ENCODE assay signal across 14 cellular contexts in the genomic region with DNA sequence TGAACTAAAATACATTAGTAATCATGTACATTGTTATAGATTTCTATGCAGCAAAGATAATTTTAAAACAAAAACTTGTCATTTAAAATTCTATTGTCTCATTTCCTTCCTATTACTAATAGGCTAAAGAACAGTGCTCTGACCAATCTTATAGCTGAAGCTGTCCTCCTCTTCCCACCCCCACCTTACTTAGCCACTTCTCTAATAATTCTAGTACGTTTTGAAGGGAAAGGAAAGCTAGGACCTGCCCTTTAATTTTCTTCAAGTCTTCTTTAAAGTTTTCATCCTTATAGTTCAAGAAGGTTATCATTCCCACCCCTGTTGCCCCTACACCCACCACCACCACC.
DNase-seq lines count a peak whose midpoint lies in the region; ATAC-seq and TF ChIP-seq lines count a peak whose summit lies in the region.
"Had no signal": no experiment of that assay in that cellular context is flagged by ENCODE, and none has a peak within 500 bp of the region (broad histone marks: within the 10 kb centered on the region; RNA-seq: fewer than 3 reads in every experiment).

No MANE protein-coding gene starts in this region.

- H3K4me1 ChIP-seq in heart right ventricle (peaks cover 23 to 100% (median 98%) of the 10 kb centered on the region in 9 donors), upper lobe of right lung (peaks cover 90% of the 10 kb centered on the region)

- no peaks in the 10 kb centered on the region for H3K9me3 Mint-ChIP-seq in nephron progenitor cell
- H3K9me3 Mint-ChIP-seq: neural crest cell had no signal

- 18 to 26% methylated on average over 1 of the region's 1 CpG for WGBS in heart right ventricle, 2 donors

- intact Hi-C loops in heart right ventricle (cut with DNase I) (loop anchor here in 4 of 10 donors (2.0 to 5.0 kb wide), 4 partner anchors 23 to 40 kb away; no protein-coding TSS in a partner anchor), left ventricle myocardium superior (cut with micrococcal nuclease) (no loop called here), upper lobe of right lung (cut with DNase I) (no loop called here)

- peaks cover 3% of the 10 kb centered on the region for H3K27me3 Mint-ChIP-seq in nephron progenitor cell (ENCODE audit: low read depth, poor library complexity)

- H3K36me3 ChIP-seq in heart right ventricle (peaks cover 0 to 1% (median 0%) of the 10 kb centered on the region in 9 donors), upper lobe of right lung (no peaks in the 10 kb centered on the region)

- no peak for TF ChIP-seq CTCF in heart right ventricle (IDR thresholded peaks at IDR 0.05)
- no peak for TF ChIP-seq CTCF in nephron progenitor cell (IDR thresholded peaks at IDR 0.05)
- TF ChIP-seq CTCF in upper lobe of right lung (IDR thresholded peaks at IDR 0.05), result no peak

- H3K9me3 ChIP-seq in heart right ventricle (no peaks in the 10 kb centered on the region), upper lobe of right lung (no peaks in the 10 kb centered on the region)

- H3K27ac Mint-ChIP-seq in nephron progenitor cell, result peak overlapping the region; percentile 97

- ATAC-seq in heart right ventricle (no peak), left ventricle myocardium superior (no peak), upper lobe of right lung (no peak), GM18520 (IDR thresholded peaks at IDR 0.05; ENCODE audit: unreplicated experiment) (no peak)

- H3K27me3 ChIP-seq in heart right ventricle, result no peaks in the 10 kb centered on the region
- H3K27me3 ChIP-seq in upper lobe of right lung, result no peaks in the 10 kb centered on the region

- H3K36me3 Mint-ChIP-seq in nephron progenitor cell (ENCODE audit: low read depth), result peaks cover 6% of the 10 kb centered on the region

- H3K4me3 Mint-ChIP-seq in nephron progenitor cell, result no peak overlapping the region
- H3K4me3 Mint-ChIP-seq: neural crest cell had no signal

- H3K4me1 Mint-ChIP-seq in nephron progenitor cell, result peaks cover 81% of the 10 kb centered on the region

- DNase-seq in heart right ventricle (no peak), left ventricle myocardium superior (no peak), epithelial cell of prostate (ENCODE audit: low read depth, low spot score) (no peak), nephron progenitor cell (no peak), upper lobe of right lung (no peak), NCI-H2196 (lab: John Stamatoyannopoulos, UW; ENCODE audit: unreplicated experiment) (no peak), nucleus accumbens (lab: John Stamatoyannopoulos, UW) (no peak)
- DNase-seq: activated CD4-positive, CD25-positive, alpha-beta regulatory T cell; amygdala; effector CD4-positive, alpha-beta T cell; kidney; NCI-H2227 treated with DMSO at 0.1 percent for 48 hours had no signal

- H3K4me3 ChIP-seq in heart right ventricle, result no peak overlapping the region
- no peak overlapping the region for H3K4me3 ChIP-seq in upper lobe of right lung

- H3K27ac ChIP-seq in heart right ventricle (peak overlapping the region in 9 of 10 donors; percentile 10 to 88 (median 79)), epithelial cell of prostate (peak overlapping the region; percentile 95), upper lobe of right lung (peak overlapping the region; percentile 52)
